ENCODE assay signal across 11 cellular contexts in the genomic region with DNA sequence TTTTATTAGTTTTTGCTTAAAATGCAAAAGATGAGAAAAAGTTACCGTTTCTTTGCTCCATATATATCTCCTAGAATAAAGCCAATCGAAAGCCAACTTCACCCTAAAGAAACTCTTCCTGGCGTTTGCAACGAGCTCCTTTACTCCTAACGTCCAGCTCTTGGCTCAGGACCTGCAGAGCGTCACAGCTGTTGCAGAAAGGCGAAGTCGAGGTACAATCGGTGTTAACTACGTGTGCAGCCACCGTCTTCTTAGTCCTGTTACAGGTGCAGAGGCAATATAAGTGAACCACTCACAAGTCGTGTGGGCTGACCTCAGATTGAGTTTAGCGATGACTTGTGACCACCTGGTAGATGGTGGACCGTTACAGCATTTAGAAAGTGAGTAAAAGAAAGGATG.
DNase-seq lines count a peak whose midpoint lies in the region; ATAC-seq and TF ChIP-seq lines count a peak whose summit lies in the region.
"Had no signal": no experiment of that assay in that cellular context is flagged by ENCODE, and none has a peak within 500 bp of the region (broad histone marks: within the 10 kb centered on the region; RNA-seq: fewer than 3 reads in every experiment).

No MANE protein-coding gene starts in this region.

- no peaks in the 10 kb centered on the region for H3K36me3 ChIP-seq in mammary epithelial cell (ENCODE audit: insufficient read depth, low read length)
- H3K36me3 ChIP-seq: Peyer's patch, WERI-Rb-1 had no signal

- no peak for DNase-seq in T-helper 2 cell treated with Interferon-gamma antibody and Interleukin-4, amounts not matched to agents 5 μg/mL and 100 μg/mL, for 36 hours (ENCODE audit: low spot score)
- DNase-seq in T-helper 2 cell (no peak), LNCaP clone FGC (ENCODE audit: low read depth) (no peak), mammary epithelial cell (no peak), neural crest cell (ENCODE audit: low read depth, low spot score) (no peak), hippocampal formation (lab: John Stamatoyannopoulos, UW) (no peak)
- DNase-seq: NCI-H1417 treated with DMSO at 0.1 percent for 48 hours, Peyer's patch, WERI-Rb-1 had no signal

- peaks cover 94% of the 10 kb centered on the region for H3K27me3 Mint-ChIP-seq in T-helper 2 cell treated with Interferon-gamma antibody and Interleukin-4, amounts not matched to agents 5 μg/mL and 100 μg/mL, for 36 hours (ENCODE audit: low read depth)
- H3K27me3 Mint-ChIP-seq in neural crest cell (ENCODE audit: low read depth), result peaks cover 100% of the 10 kb centered on the region
- peaks cover 73% of the 10 kb centered on the region for H3K27me3 Mint-ChIP-seq in activated T-helper 17 cell treated with anti-CD3 and anti-CD28 coated beads, Interleukin-2, amount 50 U/mL, for 72 hours

- H3K4me3 ChIP-seq in LNCaP clone FGC (ENCODE audit: low read depth, low read length) (peak overlapping the region; percentile 56), mammary epithelial cell (replicated peaks in 1 of 3; ENCODE audit: insufficient read depth in 1 of 3, low read depth in 2 of 3, low read length in 3 of 3) (peak overlapping the region; percentile 38 to 54 (median 44))
- H3K4me3 ChIP-seq: Peyer's patch had no signal

- CTCF ChIA-PET in mammary epithelial cell (lab: Charles Lee; ENCODE audit: low non-redundant PET), result no interaction called here

- H3K4me1 ChIP-seq in mammary epithelial cell (ENCODE audit: insufficient read depth, low read length), result peaks cover 8% of the 10 kb centered on the region
- H3K4me1 ChIP-seq: Peyer's patch had no signal

- H3K27ac ChIP-seq in mammary epithelial cell (ENCODE audit: insufficient read depth, low read depth, low read length), result no peak overlapping the region
- H3K27ac ChIP-seq: Peyer's patch, WERI-Rb-1 had no signal

- no peaks in the 10 kb centered on the region for H3K27me3 ChIP-seq in mammary epithelial cell (ENCODE audit: insufficient read depth, low read length)

- peaks cover 16% of the 10 kb centered on the region for H3K4me1 Mint-ChIP-seq in T-helper 2 cell treated with Interferon-gamma antibody and Interleukin-4, amounts not matched to agents 5 μg/mL and 100 μg/mL, for 36 hours (ENCODE audit: low read depth)
- H3K4me1 Mint-ChIP-seq in neural crest cell, result peaks cover 26% of the 10 kb centered on the region
- H3K4me1 Mint-ChIP-seq in activated T-helper 17 cell treated with anti-CD3 and anti-CD28 coated beads, Interleukin-2, amount 50 U/mL, for 72 hours, result no peaks in the 10 kb centered on the region

- no TSS peak for BruUV-seq in mammary epithelial cell (replicated peaks; lab: Mats Ljungman, UMichigan)

- dilution Hi-C loops in mammary epithelial cell (cut with HindIII; ENCODE audit: low sequenced_read_pairs), result no loop called here

- H4K20me1 ChIP-seq in mammary epithelial cell (ENCODE audit: insufficient read depth, low read length), result no peaks in the 10 kb centered on the region

- ATAC-seq in GM21515 (IDR thresholded peaks at IDR 0.05; ENCODE audit: unreplicated experiment), result no peak
- ATAC-seq in activated T-helper 17 cell treated with anti-CD3 and anti-CD28 coated beads, Interleukin-2, amount 50 U/mL, for 72 hours (replicated peaks), result no peak

- no peak for TF ChIP-seq CTCF in LNCaP clone FGC (IDR thresholded peaks at IDR 0.05; ENCODE audit: control insufficient read depth, extremely low read depth, insufficient read depth)
- no peak for TF ChIP-seq CTCF in mammary epithelial cell (conservative IDR thresholded peaks at IDR 0.05 in 1 of 2, IDR thresholded peaks at IDR 0.05 in 1 of 2; ENCODE audit: extremely low read depth in 1 of 2, insufficient read depth in 1 of 2, low read depth in 1 of 2, low read length in 2 of 2)
- no peak for TF ChIP-seq CTCF in neural crest cell (conservative IDR thresholded peaks at IDR 0.05)

- peaks cover 8% of the 10 kb centered on the region for H3K9me3 Mint-ChIP-seq in T-helper 2 cell treated with Interferon-gamma antibody and Interleukin-4, amounts not matched to agents 5 μg/mL and 100 μg/mL, for 36 hours
- H3K9me3 Mint-ChIP-seq in neural crest cell, result peaks cover 2% of the 10 kb centered on the region
- peaks cover 8% of the 10 kb centered on the region for H3K9me3 Mint-ChIP-seq in activated T-helper 17 cell treated with anti-CD3 and anti-CD28 coated beads, Interleukin-2, amount 50 U/mL, for 72 hours

- intact Hi-C loops in mammary epithelial cell (cut with micrococcal nuclease), result loop anchor here (10.0 kb wide), 1 partner anchor 336 kb away; no protein-coding TSS in a partner anchor

- no peak overlapping the region for H3K9ac ChIP-seq in mammary epithelial cell (ENCODE audit: insufficient read depth, low read length)

- no peaks in the 10 kb centered on the region for H3K79me2 ChIP-seq in mammary epithelial cell (ENCODE audit: insufficient read depth, low read length)

- H3K4me3 Mint-ChIP-seq in T-helper 2 cell treated with Interferon-gamma antibody and Interleukin-4, amounts not matched to agents 5 μg/mL and 100 μg/mL, for 36 hours, result peak overlapping the region; percentile 30
- H3K4me3 Mint-ChIP-seq in neural crest cell, result peak overlapping the region; percentile 66
- no peak overlapping the region for H3K4me3 Mint-ChIP-seq in activated T-helper 17 cell treated with anti-CD3 and anti-CD28 coated beads, Interleukin-2, amount 50 U/mL, for 72 hours

- H2AFZ ChIP-seq in mammary epithelial cell (ENCODE audit: low read depth, low read length), result peak overlapping the region; percentile 86

- H3K9me3 ChIP-seq in mammary epithelial cell (replicated peaks; ENCODE audit: insufficient read depth, low read length), result no peaks in the 10 kb centered on the region
- H3K9me3 ChIP-seq: Peyer's patch had no signal

- peak overlapping the region; percentile 85 for H3K4me2 ChIP-seq in mammary epithelial cell (ENCODE audit: insufficient read depth, low read depth, low read length)

- H3K27ac Mint-ChIP-seq in T-helper 2 cell treated with Interferon-gamma antibody and Interleukin-4, amounts not matched to agents 5 μg/mL and 100 μg/mL, for 36 hours, result peak overlapping the region; percentile 20
- H3K27ac Mint-ChIP-seq in neural crest cell (ENCODE audit: unreplicated experiment), result no peak overlapping the region
- no peak overlapping the region for H3K27ac Mint-ChIP-seq in activated T-helper 17 cell treated with anti-CD3 and anti-CD28 coated beads, Interleukin-2, amount 50 U/mL, for 72 hours

- WGBS in mammary epithelial cell (ENCODE audit: low coverage, missing lambda C conversion rate), result 8% methylated on average over 14 of the region's 14 CpGs

- in situ Hi-C loops in mammary epithelial cell (cut with MboI; ENCODE audit: low sequenced_read_pairs in 2 of 2), result no loop called here

- H3K36me3 Mint-ChIP-seq in T-helper 2 cell treated with Interferon-gamma antibody and Interleukin-4, amounts not matched to agents 5 μg/mL and 100 μg/mL, for 36 hours (ENCODE audit: low read depth), result peaks cover 5% of the 10 kb centered on the region
- peaks cover 2% of the 10 kb centered on the region for H3K36me3 Mint-ChIP-seq in neural crest cell (ENCODE audit: low read depth)
- peaks cover 21% of the 10 kb centered on the region for H3K36me3 Mint-ChIP-seq in activated T-helper 17 cell treated with anti-CD3 and anti-CD28 coated beads, Interleukin-2, amount 50 U/mL, for 72 hours (ENCODE audit: low read depth)
